In the genomic region with DNA sequence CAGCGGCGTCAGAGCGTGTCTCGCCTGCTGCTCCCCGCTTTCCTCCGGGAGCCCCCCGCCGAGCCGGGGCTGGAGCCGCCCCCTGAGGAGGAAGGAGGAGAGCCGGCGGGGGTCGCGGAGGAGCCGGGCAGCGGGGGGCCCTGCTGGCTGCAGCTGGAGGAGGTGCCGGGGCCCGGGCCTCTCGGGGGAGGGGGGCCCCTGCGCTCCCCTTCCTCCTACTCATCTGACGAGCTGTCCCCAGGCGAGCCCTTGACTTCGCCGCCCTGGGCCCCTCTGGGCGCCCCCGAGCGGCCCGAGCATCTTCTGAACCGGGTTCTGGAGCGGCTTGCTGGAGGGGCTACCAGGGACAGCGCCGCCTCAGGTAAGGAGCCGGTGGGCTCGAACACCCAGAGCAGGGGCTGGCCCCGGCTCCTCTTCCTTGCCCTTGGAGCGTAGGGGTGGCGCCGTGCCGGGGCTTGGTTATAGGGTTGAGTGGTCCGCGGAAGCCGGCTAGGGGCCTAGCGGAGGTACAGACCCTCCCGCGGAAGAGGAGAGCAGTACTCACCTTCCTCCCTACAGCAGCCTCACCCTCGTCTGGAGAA, we compare ENCODE assay signal across 10 cellular contexts. TPM values are rescaled to one million over a fixed set of nuclear protein-coding genes. Genes with fewer than 3 reads are reported as not detected.
A peak's percentile ranks its signal among the peaks of the same experiment; 100 is the strongest.
DNase-seq lines count a peak whose midpoint lies in the region; ATAC-seq, FAIRE-seq and TF ChIP-seq lines count a peak whose summit lies in the region.
"Had no signal": no experiment of that assay in that cellular context is flagged by ENCODE, and none has a peak within 500 bp of the region (broad histone marks: within the 10 kb centered on the region; RNA-seq: fewer than 3 reads in every experiment).

No MANE protein-coding gene starts in this region.

- POLR2A ChIA-PET in SK-N-SH (lab: Yijun Ruan, JAX) = interaction anchor here (0.6 to 1.4 kb wide), 3 partner anchors 10 to 38 kb away, joined by 3 to 4 read pairs (median 4); partner anchors contain the start of gene CASC3

- dilution Hi-C loops in keratinocyte (cut with MboI; ENCODE audit: extremely low pct_ligation_motif_present, low sequenced_read_pairs) = no loop called here

- no peaks in the 10 kb centered on the region for H3K9me3 Mint-ChIP-seq in stimulated activated naive B cell treated with anti-CD40 and anti-IgM and Interleukin-4, amounts not matched to agents 10 μg/mL and 1 μg/mL and 100 μg/mL, for 72 hours

- no peaks in the 10 kb centered on the region for H3K79me2 ChIP-seq in SK-N-SH (ENCODE audit: insufficient read depth)
- no peaks in the 10 kb centered on the region for H3K79me2 ChIP-seq in keratinocyte (ENCODE audit: control insufficient read depth, insufficient read depth, low read length)

- no peak overlapping the region for H2AFZ ChIP-seq in SK-N-SH (ENCODE audit: low read depth)
- H2AFZ ChIP-seq in keratinocyte (ENCODE audit: control insufficient read depth, low read length) = no peak overlapping the region

- CTCF ChIA-PET in SK-N-SH (lab: Yijun Ruan, JAX) = interaction anchor here (1.0 to 10.6 kb wide), 6 partner anchors 10 to 180 kb away, joined by 3 to 94 read pairs (median 20); no protein-coding TSS in a partner anchor

- in situ Hi-C loops in astrocyte of the spinal cord (cut with HindIII; ENCODE audit: low sequenced_read_pairs) = loop anchor here (25.0 kb wide), 2 partner anchors 109 to 116 kb away; partner anchors contain the start of genes CDC6, MED24 and THRA

- peaks cover 4 to 5% of the 10 kb centered on the region in 2 donors for H3K27me3 Mint-ChIP-seq in stimulated activated naive B cell treated with anti-CD40 and anti-IgM and Interleukin-4, amounts not matched to agents 10 μg/mL and 1 μg/mL and 100 μg/mL, for 72 hours

- no peaks in the 10 kb centered on the region for H4K20me1 ChIP-seq in SK-N-SH (ENCODE audit: insufficient read depth)
- no peaks in the 10 kb centered on the region for H4K20me1 ChIP-seq in keratinocyte (ENCODE audit: control insufficient read depth, extremely low read depth, insufficient read depth, low read length)

- peaks cover 20% of the 10 kb centered on the region for H3F3A ChIP-seq in SK-N-SH (replicated peaks; ENCODE audit: insufficient read depth)

- H3K9ac ChIP-seq in SK-N-SH = no peak overlapping the region
- H3K9ac ChIP-seq in keratinocyte (ENCODE audit: control insufficient read depth, extremely low read depth, insufficient read depth, low read length) = peak overlapping the region; percentile 45

- H3K27me3 ChIP-seq in SK-N-SH (ENCODE audit: insufficient read depth) (no peaks in the 10 kb centered on the region), keratinocyte (ENCODE audit: control insufficient read depth, extremely low read depth, insufficient read depth, low read length) (no peaks in the 10 kb centered on the region)

- peaks cover 19 to 34% of the 10 kb centered on the region in 2 donors for H3K4me1 Mint-ChIP-seq in stimulated activated naive B cell treated with anti-CD40 and anti-IgM and Interleukin-4, amounts not matched to agents 10 μg/mL and 1 μg/mL and 100 μg/mL, for 72 hours

- no peak for ATAC-seq in SK-N-SH treated with all-trans-retinoic acid at 6 μM for 48 hours
- no peak for ATAC-seq in stimulated activated naive B cell treated with anti-CD40 and anti-IgM and Interleukin-4, amounts not matched to agents 10 μg/mL and 1 μg/mL and 100 μg/mL, for 72 hours (replicated peaks)

- H3K9me2 ChIP-seq in SK-N-SH = no peaks in the 10 kb centered on the region

- H3K4me1 ChIP-seq in SK-N-SH (ENCODE audit: control insufficient read depth in 1 of 2, insufficient read depth in 2 of 2, low read depth in 1 of 2, low read length in 1 of 2) (peaks cover 6 to 32% of the 10 kb centered on the region in 2 experiments; a peak in 1 of 4 replicates), keratinocyte (ENCODE audit: control insufficient read depth, extremely low read depth, insufficient read depth, low read length) (peaks cover 44% of the 10 kb centered on the region)

- H3K4me2 ChIP-seq in SK-N-SH = no peak overlapping the region
- peak overlapping the region; percentile 82 for H3K4me2 ChIP-seq in keratinocyte (ENCODE audit: control insufficient read depth, extremely low read depth, insufficient read depth, low read depth, low read length)

- FAIRE-seq in keratinocyte (lab: Jason Lieb, UNC) = no peak
- FAIRE-seq: A204.1 had no signal

- 96% methylated on average over 10 of the region's 46 CpGs for WGBS in SK-N-SH (ENCODE audit: low lambda C conversion rate)

- H3K36me3 ChIP-seq in SK-N-SH (replicated peaks in 1 of 2; ENCODE audit: control insufficient read depth in 1 of 2, insufficient read depth in 2 of 2, low read length in 1 of 2) (peaks cover 3 to 14% of the 10 kb centered on the region in 2 experiments), keratinocyte (ENCODE audit: control insufficient read depth in 2 of 2, extremely low read depth in 1 of 2, insufficient read depth in 2 of 2, low read length in 2 of 2) (peaks cover 0 to 3% of the 10 kb centered on the region in 2 experiments)

- no peaks in the 10 kb centered on the region for H3K9me1 ChIP-seq in keratinocyte (ENCODE audit: control insufficient read depth, extremely low read depth, insufficient read depth, low read length)

- H3K27ac Mint-ChIP-seq in stimulated activated naive B cell treated with anti-CD40 and anti-IgM and Interleukin-4, amounts not matched to agents 10 μg/mL and 1 μg/mL and 100 μg/mL, for 72 hours = peak overlapping the region; percentile 42

- TF ChIP-seq EP300 in SK-N-SH (IDR thresholded peaks at IDR 0.05; ENCODE audit: borderline replicate concordance in 1 of 2, low read depth in 1 of 2, low read length in 1 of 2) = no peak

- H3K27ac ChIP-seq in SK-N-SH (ENCODE audit: low read depth in 2 of 2, low read length in 1 of 2) (no peak overlapping the region), keratinocyte (ENCODE audit: control insufficient read depth, insufficient read depth, low read length) (peak overlapping the region; percentile 46)

- peak overlapping the region; percentile 45 to 76 for H3K4me3 Mint-ChIP-seq in stimulated activated naive B cell treated with anti-CD40 and anti-IgM and Interleukin-4, amounts not matched to agents 10 μg/mL and 1 μg/mL and 100 μg/mL, for 72 hours

- DNase-seq in SK-N-SH (no peak), astrocyte of the spinal cord (ENCODE audit: low read depth, low spot score) (no peak), keratinocyte (ENCODE audit: low read depth, low spot score) (no peak), NCI-H82 (lab: John Stamatoyannopoulos, UW) (no peak), HUDEP-2 (lab: John Stamatoyannopoulos, UW; ENCODE audit: unreplicated experiment in 76 of 76) (no peak)
- DNase-seq in stimulated activated naive B cell treated with anti-CD40 and anti-IgM and Interleukin-4, amounts not matched to agents 10 μg/mL and 1 μg/mL and 100 μg/mL, for 72 hours = no peak
- DNase-seq in stimulated activated CD4-positive, alpha-beta T cell treated with anti-CD3 and anti-CD28 coated beads, Interleukin-1b, Interleukin-23, amount 100 ng/mL, for 48 hours = no peak
- DNase-seq: NCI-H446 had no signal

- TF ChIP-seq RAD21 in SK-N-SH (IDR thresholded peaks at IDR 0.05; ENCODE audit: low read length) = no peak

- TF ChIP-seq CTCF in SK-N-SH (IDR thresholded peaks at IDR 0.05) (no peak), astrocyte of the spinal cord (IDR thresholded peaks at IDR 0.05; ENCODE audit: low read depth, low read length) (no peak), keratinocyte (optimal IDR thresholded peaks at IDR 0.05 in 1 of 3, IDR thresholded peaks at IDR 0.05 in 1 of 3, conservative IDR thresholded peaks at IDR 0.05 in 1 of 3; ENCODE audit: extremely low read depth in 1 of 3, insufficient read depth in 2 of 3, low read length in 3 of 3) (peak in 1 of 3 experiments; percentile 7)

- H3K9me3 ChIP-seq in SK-N-SH = no peaks in the 10 kb centered on the region
- H3K9me3 ChIP-seq in keratinocyte (ENCODE audit: control insufficient read depth, low read depth, low read length) = no peaks in the 10 kb centered on the region

- H3K4me3 ChIP-seq in SK-N-SH (ENCODE audit: low read depth in 2 of 2, low read length in 1 of 2) (no peak overlapping the region; a peak in 1 of 4 replicates), astrocyte of the spinal cord (ENCODE audit: low read depth, low read length) (peak overlapping the region; percentile 45), keratinocyte (ENCODE audit: control insufficient read depth in 2 of 3, extremely low read depth in 1 of 3, insufficient read depth in 2 of 3, low read depth in 1 of 3, low read length in 3 of 3) (peak overlapping the region; percentile 52 to 68 (median 59))

- H3K36me3 Mint-ChIP-seq in stimulated activated naive B cell treated with anti-CD40 and anti-IgM and Interleukin-4, amounts not matched to agents 10 μg/mL and 1 μg/mL and 100 μg/mL, for 72 hours = peaks cover 29 to 37% of the 10 kb centered on the region in 2 donors

RNA-seq across cellular contexts. Expression of gene RAPGEFL1, which starts 0.8 kb away (rescaled TPM):
- 5.9 and 6.0 TPM in 2 replicates for polyA plus RNA-seq in SK-N-SH (2012; rRNA removed)
- 2.0 and 2.3 TPM in 2 replicates for polyA plus RNA-seq in SK-N-SH (2012; cell fraction: cytosol; rRNA removed)
- 33.2 and 55.8 TPM in 2 replicates for polyA plus RNA-seq in SK-N-SH (2012; cell fraction: nucleus; rRNA removed)
- 13.2 to 37.6 TPM (median 21.8 TPM) in 3 replicates for polyA plus RNA-seq in keratinocyte
- 36.7 TPM for polyA plus RNA-seq in keratinocyte (2011; ENCODE audit: low read depth)
- 12.2 and 17.2 TPM in 2 replicates for polyA plus RNA-seq in keratinocyte (2011; cell fraction: cytosol; rRNA removed)
- 56.0 and 73.6 TPM in 2 replicates for polyA plus RNA-seq in keratinocyte (2011; cell fraction: nucleus; rRNA removed)
- 10.0 and 79.0 TPM in 2 replicates for polyA plus RNA-seq in keratinocyte (2012; ENCODE audit: low replicate concordance)
- 27.5 to 39.7 TPM (median 28.6 TPM) in 3 replicates for polyA minus RNA-seq in keratinocyte
- 13.4 TPM for polyA minus RNA-seq in keratinocyte (2011; cell fraction: cytosol; rRNA and poly(A)+ RNA removed)
- 21.4 and 23.1 TPM in 2 replicates for polyA minus RNA-seq in keratinocyte (2011; cell fraction: nucleus; rRNA and poly(A)+ RNA removed)

RNA-seq across cellular contexts. Expression of gene CASC3, which starts 37.8 kb away (rescaled TPM):
- polyA plus RNA-seq in SK-N-SH (2012; rRNA removed) (28.0 and 30.4 TPM in 2 replicates), keratinocyte (17.3 to 32.1 TPM (median 26.9 TPM) in 3 replicates)
- 20.8 and 21.3 TPM in 2 replicates for polyA plus RNA-seq in SK-N-SH (2012; cell fraction: cytosol; rRNA removed)
- polyA plus RNA-seq in SK-N-SH (2012; cell fraction: nucleus; rRNA removed) = 74.7 and 122 TPM in 2 replicates
- 37.1 TPM for polyA plus RNA-seq in keratinocyte (2011; ENCODE audit: low read depth)
- 15.8 and 24.7 TPM in 2 replicates for polyA plus RNA-seq in keratinocyte (2011; cell fraction: cytosol; rRNA removed)
- polyA plus RNA-seq in keratinocyte (2011; cell fraction: nucleus; rRNA removed) = 70.6 and 74.1 TPM in 2 replicates
- 27.0 and 27.8 TPM in 2 replicates for polyA plus RNA-seq in keratinocyte (2012; ENCODE audit: low replicate concordance)
- 12.6 to 81.1 TPM (median 23.1 TPM) in 3 replicates for polyA minus RNA-seq in keratinocyte
- 16.5 TPM for polyA minus RNA-seq in keratinocyte (2011; cell fraction: cytosol; rRNA and poly(A)+ RNA removed)
- 12.3 and 18.8 TPM in 2 replicates for polyA minus RNA-seq in keratinocyte (2011; cell fraction: nucleus; rRNA and poly(A)+ RNA removed)

RNA-seq across cellular contexts. Expression of gene WIPF2, which starts 41.0 kb away (rescaled TPM):
- 5.9 and 6.8 TPM in 2 replicates for polyA plus RNA-seq in SK-N-SH (2012; rRNA removed)
- 6.2 and 6.6 TPM in 2 replicates for polyA plus RNA-seq in SK-N-SH (2012; cell fraction: cytosol; rRNA removed)
- polyA plus RNA-seq in SK-N-SH (2012; cell fraction: nucleus; rRNA removed) = 8.3 and 9.1 TPM in 2 replicates
- 7.4 to 11.1 TPM (median 8.5 TPM) in 3 replicates for polyA plus RNA-seq in keratinocyte
- polyA plus RNA-seq in keratinocyte (2011; ENCODE audit: low read depth) = 16.2 TPM
- 7.8 and 9.1 TPM in 2 replicates for polyA plus RNA-seq in keratinocyte (2011; cell fraction: cytosol; rRNA removed)
- 15.6 and 17.1 TPM in 2 replicates for polyA plus RNA-seq in keratinocyte (2011; cell fraction: nucleus; rRNA removed)
- polyA plus RNA-seq in keratinocyte (2012; ENCODE audit: low replicate concordance) = 16.7 and 24.5 TPM in 2 replicates
- polyA minus RNA-seq in keratinocyte = 9.4 to 21.3 TPM (median 9.4 TPM) in 3 replicates
- 7.1 TPM for polyA minus RNA-seq in keratinocyte (2011; cell fraction: cytosol; rRNA and poly(A)+ RNA removed)
- 7.1 and 10.7 TPM in 2 replicates for polyA minus RNA-seq in keratinocyte (2011; cell fraction: nucleus; rRNA and poly(A)+ RNA removed)

RNA-seq across cellular contexts. Expression of gene MSL1, which starts 56.3 kb away (rescaled TPM):
- 30.2 and 39.8 TPM in 2 replicates for polyA plus RNA-seq in SK-N-SH (2012; rRNA removed)
- polyA plus RNA-seq in SK-N-SH (2012; cell fraction: cytosol; rRNA removed) = 32.5 and 37.5 TPM in 2 replicates
- polyA plus RNA-seq in SK-N-SH (2012; cell fraction: nucleus; rRNA removed) = 55.2 and 97.3 TPM in 2 replicates
- 41.8 to 66.8 TPM (median 56.9 TPM) in 3 replicates for polyA plus RNA-seq in keratinocyte
- polyA plus RNA-seq in keratinocyte (2011; ENCODE audit: low read depth) = 54.9 TPM
- polyA plus RNA-seq in keratinocyte (2011; cell fraction: cytosol; rRNA removed) = 31.4 and 53.5 TPM in 2 replicates
- polyA plus RNA-seq in keratinocyte (2011; cell fraction: nucleus; rRNA removed) = 106 and 140 TPM in 2 replicates
- 42.8 and 49.4 TPM in 2 replicates for polyA plus RNA-seq in keratinocyte (2012; ENCODE audit: low replicate concordance)
- polyA minus RNA-seq in keratinocyte = 9.9 to 38.5 TPM (median 27.3 TPM) in 3 replicates
- 23.0 TPM for polyA minus RNA-seq in keratinocyte (2011; cell fraction: cytosol; rRNA and poly(A)+ RNA removed)
- 28.5 and 50.4 TPM in 2 replicates for polyA minus RNA-seq in keratinocyte (2011; cell fraction: nucleus; rRNA and poly(A)+ RNA removed)

Comparison
In these comparisons a context has a peak if more than half of its experiments do, and no peak if none do; other contexts are left out.
1. H3K4me3 ChIP-seq: peak in astrocyte of the spinal cord (single experiment) and keratinocyte (3 of 3); none in SK-N-SH (0 of 2).